In genomic region chr6:153437193-153437592, GRCh38 we compare ENCODE assay signal across 24 cellular contexts.
"Had no signal": no experiment of that assay in that cellular context is flagged by ENCODE, and none has a peak within 500 bp of the region (broad histone marks: within the 10 kb centered on the region; RNA-seq: fewer than 3 reads in every experiment).

No MANE protein-coding gene starts in this region.

- H3K4me1 Mint-ChIP-seq: memory B cell had no signal

- H3K9me3 ChIP-seq: esophagus squamous epithelium, gastroesophageal sphincter, left ventricle myocardium inferior, lower lobe of right lung, neutrophil, psoas muscle, stomach had no signal

- H3K36me3 ChIP-seq: esophagus squamous epithelium, gastroesophageal sphincter, left ventricle myocardium inferior, lower lobe of right lung, neutrophil, stomach had no signal

- H3K36me3 Mint-ChIP-seq: memory B cell; natural killer cell treated with Interleukin-12 subunit alpha and Interleukin-12 subunit beta and Interleukin-15 and Interleukin-18, amount 100 ng/mL, for 72 hours had no signal

- H3K4me3 ChIP-seq: dorsolateral prefrontal cortex, esophagus squamous epithelium, gastroesophageal sphincter, left ventricle myocardium inferior, lower lobe of right lung, psoas muscle, skin epidermis, stomach had no signal

- ATAC-seq: gastroesophageal sphincter; left cardiac atrium; lower lobe of right lung; natural killer cell treated with Interleukin-12 subunit alpha and Interleukin-12 subunit beta and Interleukin-15 and Interleukin-18, amount 100 ng/mL, for 72 hours; psoas muscle; sciatic nerve had no signal

- H3K27me3 ChIP-seq: dorsolateral prefrontal cortex, esophagus squamous epithelium, gastroesophageal sphincter, neutrophil, stomach had no signal

- H3K4me1 ChIP-seq: esophagus squamous epithelium, gastroesophageal sphincter, left ventricle myocardium inferior, lower lobe of right lung, psoas muscle, stomach had no signal

- H3K27ac Mint-ChIP-seq: memory B cell; natural killer cell treated with Interleukin-12 subunit alpha and Interleukin-12 subunit beta and Interleukin-15 and Interleukin-18, amount 100 ng/mL, for 72 hours had no signal

- FAIRE-seq: kidney had no signal

- DNase-seq: cortex of kidney; dorsolateral prefrontal cortex; effector CD8-positive, alpha-beta T cell; esophagus squamous epithelium; foreskin fibroblast; glutamatergic neuron; kidney; left cardiac atrium; left ventricle myocardium inferior; lower lobe of right lung; midbrain; psoas muscle; stimulated activated CD4-positive, alpha-beta T cell treated with anti-CD3 and anti-CD28 coated beads, Interleukin-12 subunit alpha, Interleukin-12 subunit beta, amount 100 ng/mL, for 4 hours; stimulated activated naive CD4-positive, alpha-beta T cell; stomach; substantia nigra; trophoblast cell had no signal

- H3K27ac ChIP-seq: dorsolateral prefrontal cortex, epithelial cell of prostate, esophagus squamous epithelium, gastroesophageal sphincter, left ventricle myocardium inferior, lower lobe of right lung, neutrophil, psoas muscle, skin epidermis, stomach had no signal

- H3K27me3 Mint-ChIP-seq: memory B cell; natural killer cell treated with Interleukin-12 subunit alpha and Interleukin-12 subunit beta and Interleukin-15 and Interleukin-18, amount 100 ng/mL, for 72 hours had no signal

- H3K4me3 Mint-ChIP-seq: memory B cell; natural killer cell treated with Interleukin-12 subunit alpha and Interleukin-12 subunit beta and Interleukin-15 and Interleukin-18, amount 100 ng/mL, for 72 hours had no signal
